1 cellular context compared by ENCODE assay signal in genomic region chr16:57810197-57811024, GRCh38.
TF ChIP-seq lines count a peak whose summit lies in the region.

No MANE protein-coding gene starts in this region.

TF ChIP-seq in HepG2, 621 proteins besides CTCF, POLR2A, EP300 and RAD21 (continued from another document and continues in another):
- TF ChIP-seq ZNF567 (CRISPR knock-in tag; IDR thresholded peaks at IDR 0.05; ENCODE audit: borderline replicate concordance) (peak; percentile 36; the same call in 1 of the 2 replicates), JDP2 (CRISPR knock-in tag; IDR thresholded peaks at IDR 0.05; ENCODE audit: borderline replicate concordance) (no peak), ZNF772 (CRISPR knock-in tag; IDR thresholded peaks at IDR 0.05) (peak; percentile 93), ZNF292 (CRISPR knock-in tag; IDR thresholded peaks at IDR 0.05; ENCODE audit: borderline replicate concordance, low read depth) (peak; percentile 96), REL (CRISPR knock-in tag; conservative IDR thresholded peaks at IDR 0.05) (no peak), ZFY (CRISPR knock-in tag; IDR thresholded peaks at IDR 0.05) (peak; percentile 31; the same call in 1 of the 2 replicates), MAF1 (CRISPR knock-in tag; IDR thresholded peaks at IDR 0.05; ENCODE audit: borderline replicate concordance) (no peak), FOXP1 (IDR thresholded peaks at IDR 0.05) (peak; percentile 51; the same call in 1 of the 2 replicates), FOXP1 (CRISPR knock-in tag; IDR thresholded peaks at IDR 0.05) (peak; percentile 99), KDM2A (CRISPR knock-in tag; IDR thresholded peaks at IDR 0.05; ENCODE audit: borderline replicate concordance, low read depth) (peak; percentile 60; the same call in 1 of the 2 replicates), ZNF260 (CRISPR knock-in tag; IDR thresholded peaks at IDR 0.05; ENCODE audit: borderline replicate concordance, low read depth) (no peak), AHR (CRISPR knock-in tag; IDR thresholded peaks at IDR 0.05) (no peak), SMARCC2 (IDR thresholded peaks at IDR 0.05) (no peak), ZBTB37 (CRISPR knock-in tag; IDR thresholded peaks at IDR 0.05) (no peak), GATAD1 (CRISPR knock-in tag; IDR thresholded peaks at IDR 0.05) (peak; percentile 62), JUNB (CRISPR knock-in tag; IDR thresholded peaks at IDR 0.05; ENCODE audit: borderline replicate concordance) (peak; percentile 94; the same call in 1 of the 2 replicates), SRSF1 (optimal IDR thresholded peaks at IDR 0.05; ENCODE audit: low read depth, low read length) (no peak), TAF15 (IDR thresholded peaks at IDR 0.05; ENCODE audit: low read depth, low read length, poor library complexity, severe bottlenecking) (no peak), FOXJ3 (CRISPR knock-in tag; IDR thresholded peaks at IDR 0.05; ENCODE audit: borderline replicate concordance) (no peak), IRF2 (CRISPR knock-in tag; IDR thresholded peaks at IDR 0.05) (no peak; the same call in none of the 2 replicates), JARID2 (CRISPR knock-in tag; IDR thresholded peaks at IDR 0.05; ENCODE audit: insufficient replicate concordance) (no peak), ZNF138 (CRISPR knock-in tag; IDR thresholded peaks at IDR 0.05; ENCODE audit: low read depth) (0 out of 2 replicates have a peak, but pooled peaks have one; percentile 40), STAT5B (CRISPR knock-in tag; IDR thresholded peaks at IDR 0.05) (no peak), ONECUT2 (CRISPR knock-in tag; IDR thresholded peaks at IDR 0.05) (no peak), SRF (IDR thresholded peaks at IDR 0.05; ENCODE audit: low read depth, low read length) (no peak), FOXO4 (CRISPR knock-in tag; conservative IDR thresholded peaks at IDR 0.05) (no peak), MNT (IDR thresholded peaks at IDR 0.05) (peak; percentile 41; the same call in 1 of the 2 replicates), JUN (CRISPR knock-in tag; IDR thresholded peaks at IDR 0.05) (peak; percentile 94), SNRNP70 (IDR thresholded peaks at IDR 0.05; ENCODE audit: low read depth, low read length) (no peak), ZNF768 (CRISPR knock-in tag; IDR thresholded peaks at IDR 0.05) (no peak), GFI1 (CRISPR knock-in tag; IDR thresholded peaks at IDR 0.05; ENCODE audit: borderline replicate concordance) (peak; percentile 82), SP140L (CRISPR knock-in tag; IDR thresholded peaks at IDR 0.05; ENCODE audit: borderline replicate concordance) (no peak), ZNF839 (CRISPR knock-in tag; IDR thresholded peaks at IDR 0.05; ENCODE audit: borderline replicate concordance) (0 out of 2 replicates have a peak, but pooled peaks have one; percentile 69), AKNA (CRISPR knock-in tag; IDR thresholded peaks at IDR 0.05; ENCODE audit: borderline replicate concordance) (no peak), EEA1 (CRISPR knock-in tag; IDR thresholded peaks at IDR 0.05; ENCODE audit: borderline replicate concordance) (no peak), NR2F6 (IDR thresholded peaks at IDR 0.05) (0 out of 2 replicates have a peak, but pooled peaks have one; percentile 22), NR2F6 (CRISPR knock-in tag; IDR thresholded peaks at IDR 0.05) (peak; percentile 87), ZBTB21 (CRISPR knock-in tag; IDR thresholded peaks at IDR 0.05) (no peak), ZKSCAN8 (CRISPR knock-in tag; IDR thresholded peaks at IDR 0.05; ENCODE audit: borderline replicate concordance) (peak; percentile 55; the same call in 1 of the 2 replicates), ZNF7 (CRISPR knock-in tag; IDR thresholded peaks at IDR 0.05) (no peak), ZNF33B (CRISPR knock-in tag; IDR thresholded peaks at IDR 0.05) (no peak; the same call in 1 of the 2 replicates), ZNF337 (CRISPR knock-in tag; IDR thresholded peaks at IDR 0.05; ENCODE audit: borderline replicate concordance, low read depth) (no peak)
- TF ChIP-seq, protein P1, sequence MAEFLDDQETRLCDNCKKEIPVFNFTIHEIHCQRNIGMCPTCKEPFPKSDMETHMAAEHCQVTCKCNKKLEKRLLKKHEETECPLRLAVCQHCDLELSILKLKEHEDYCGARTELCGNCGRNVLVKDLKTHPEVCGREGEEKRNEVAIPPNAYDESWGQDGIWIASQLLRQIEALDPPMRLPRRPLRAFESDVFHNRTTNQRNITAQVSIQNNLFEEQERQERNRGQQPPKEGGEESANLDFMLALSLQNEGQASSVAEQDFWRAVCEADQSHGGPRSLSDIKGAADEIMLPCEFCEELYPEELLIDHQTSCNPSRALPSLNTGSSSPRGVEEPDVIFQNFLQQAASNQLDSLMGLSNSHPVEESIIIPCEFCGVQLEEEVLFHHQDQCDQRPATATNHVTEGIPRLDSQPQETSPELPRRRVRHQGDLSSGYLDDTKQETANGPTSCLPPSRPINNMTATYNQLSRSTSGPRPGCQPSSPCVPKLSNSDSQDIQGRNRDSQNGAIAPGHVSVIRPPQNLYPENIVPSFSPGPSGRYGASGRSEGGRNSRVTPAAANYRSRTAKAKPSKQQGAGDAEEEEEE (CRISPR knock-in tag; IDR thresholded peaks at IDR 0.05; ENCODE audit: borderline replicate concordance), result no peak
- TF ChIP-seq, protein P2, sequence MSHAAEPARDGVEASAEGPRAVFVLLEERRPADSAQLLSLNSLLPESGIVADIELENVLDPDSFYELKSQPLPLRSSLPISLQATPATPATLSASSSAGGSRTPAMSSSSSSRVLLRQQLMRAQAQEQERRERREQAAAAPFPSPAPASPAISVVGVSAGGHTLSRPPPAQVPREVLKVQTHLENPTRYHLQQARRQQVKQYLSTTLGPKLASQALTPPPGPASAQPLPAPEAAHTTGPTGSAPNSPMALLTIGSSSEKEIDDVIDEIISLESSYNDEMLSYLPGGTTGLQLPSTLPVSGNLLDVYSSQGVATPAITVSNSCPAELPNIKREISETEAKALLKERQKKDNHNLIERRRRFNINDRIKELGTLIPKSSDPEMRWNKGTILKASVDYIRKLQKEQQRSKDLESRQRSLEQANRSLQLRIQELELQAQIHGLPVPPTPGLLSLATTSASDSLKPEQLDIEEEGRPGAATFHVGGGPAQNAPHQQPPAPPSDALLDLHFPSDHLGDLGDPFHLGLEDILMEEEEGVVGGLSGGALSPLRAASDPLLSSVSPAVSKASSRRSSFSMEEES (CRISPR knock-in tag; IDR thresholded peaks at IDR 0.05), result peak; percentile 65
- TF ChIP-seq, protein P3, sequence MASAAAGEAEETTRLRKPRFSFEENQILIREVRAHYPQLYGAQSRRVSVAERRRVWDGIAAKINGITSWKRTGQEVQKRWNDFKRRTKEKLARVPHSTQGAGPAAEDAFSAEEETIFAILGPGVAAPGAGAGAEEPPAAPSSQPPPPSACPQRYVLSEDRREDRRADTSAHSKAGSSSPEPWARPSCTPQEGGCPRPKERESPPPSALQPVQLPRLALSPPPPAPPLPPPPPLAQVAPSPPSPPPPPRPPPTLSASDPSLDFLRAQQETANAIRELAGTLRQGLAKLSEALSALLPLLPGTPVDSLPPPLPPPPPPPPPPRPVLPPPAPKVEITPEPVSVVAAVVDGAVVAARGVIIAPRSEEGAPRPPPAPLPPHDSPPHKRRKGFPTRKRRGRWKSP (CRISPR knock-in tag; IDR thresholded peaks at IDR 0.05), result no peak
- TF ChIP-seq, protein P4, sequence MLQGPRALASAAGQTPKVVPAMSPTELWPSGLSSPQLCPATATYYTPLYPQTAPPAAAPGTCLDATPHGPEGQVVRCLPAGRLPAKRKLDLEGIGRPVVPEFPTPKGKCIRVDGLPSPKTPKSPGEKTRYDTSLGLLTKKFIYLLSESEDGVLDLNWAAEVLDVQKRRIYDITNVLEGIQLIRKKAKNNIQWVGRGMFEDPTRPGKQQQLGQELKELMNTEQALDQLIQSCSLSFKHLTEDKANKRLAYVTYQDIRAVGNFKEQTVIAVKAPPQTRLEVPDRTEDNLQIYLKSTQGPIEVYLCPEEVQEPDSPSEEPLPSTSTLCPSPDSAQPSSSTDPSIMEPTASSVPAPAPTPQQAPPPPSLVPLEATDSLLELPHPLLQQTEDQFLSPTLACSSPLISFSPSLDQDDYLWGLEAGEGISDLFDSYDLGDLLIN (CRISPR knock-in tag; IDR thresholded peaks at IDR 0.05; ENCODE audit: borderline replicate concordance), result no peak
- TF ChIP-seq, protein P5, sequence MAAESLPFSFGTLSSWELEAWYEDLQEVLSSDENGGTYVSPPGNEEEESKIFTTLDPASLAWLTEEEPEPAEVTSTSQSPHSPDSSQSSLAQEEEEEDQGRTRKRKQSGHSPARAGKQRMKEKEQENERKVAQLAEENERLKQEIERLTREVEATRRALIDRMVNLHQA (CRISPR knock-in tag; IDR thresholded peaks at IDR 0.05), result no peak
- TF ChIP-seq, protein P6, sequence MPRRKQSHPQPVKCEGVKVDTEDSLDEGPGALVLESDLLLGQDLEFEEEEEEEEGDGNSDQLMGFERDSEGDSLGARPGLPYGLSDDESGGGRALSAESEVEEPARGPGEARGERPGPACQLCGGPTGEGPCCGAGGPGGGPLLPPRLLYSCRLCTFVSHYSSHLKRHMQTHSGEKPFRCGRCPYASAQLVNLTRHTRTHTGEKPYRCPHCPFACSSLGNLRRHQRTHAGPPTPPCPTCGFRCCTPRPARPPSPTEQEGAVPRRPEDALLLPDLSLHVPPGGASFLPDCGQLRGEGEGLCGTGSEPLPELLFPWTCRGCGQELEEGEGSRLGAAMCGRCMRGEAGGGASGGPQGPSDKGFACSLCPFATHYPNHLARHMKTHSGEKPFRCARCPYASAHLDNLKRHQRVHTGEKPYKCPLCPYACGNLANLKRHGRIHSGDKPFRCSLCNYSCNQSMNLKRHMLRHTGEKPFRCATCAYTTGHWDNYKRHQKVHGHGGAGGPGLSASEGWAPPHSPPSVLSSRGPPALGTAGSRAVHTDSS (CRISPR knock-in tag; conservative IDR thresholded peaks at IDR 0.05), result no peak
